In genomic region chr3:103950676-103951075, GRCh38 we compare ENCODE assay signal across 8 cellular contexts.
"Had no signal": no experiment of that assay in that cellular context is flagged by ENCODE, and none has a peak within 500 bp of the region (broad histone marks: within the 10 kb centered on the region; RNA-seq: fewer than 3 reads in every experiment).

No MANE protein-coding gene starts in this region.

- H3K9me3 ChIP-seq: HAP-1 had no signal

- H3K27ac ChIP-seq: GM23248 had no signal

- H3K36me3 ChIP-seq: HAP-1 had no signal

- DNase-seq: GM23248, GOT3, H7, H9, HCEC 1CT, HFFc6 had no signal

- H3K4me3 ChIP-seq: GM23248, GM23338, HAP-1 had no signal

- H3K9ac ChIP-seq: GM23248 had no signal

- H2AFZ ChIP-seq: GM23248, GM23338 had no signal

- H3K4me2 ChIP-seq: GM23338 had no signal

- H3K4me1 ChIP-seq: HAP-1 had no signal
